Comparison of ENCODE assay signal across 11 cellular contexts in the genomic region with DNA sequence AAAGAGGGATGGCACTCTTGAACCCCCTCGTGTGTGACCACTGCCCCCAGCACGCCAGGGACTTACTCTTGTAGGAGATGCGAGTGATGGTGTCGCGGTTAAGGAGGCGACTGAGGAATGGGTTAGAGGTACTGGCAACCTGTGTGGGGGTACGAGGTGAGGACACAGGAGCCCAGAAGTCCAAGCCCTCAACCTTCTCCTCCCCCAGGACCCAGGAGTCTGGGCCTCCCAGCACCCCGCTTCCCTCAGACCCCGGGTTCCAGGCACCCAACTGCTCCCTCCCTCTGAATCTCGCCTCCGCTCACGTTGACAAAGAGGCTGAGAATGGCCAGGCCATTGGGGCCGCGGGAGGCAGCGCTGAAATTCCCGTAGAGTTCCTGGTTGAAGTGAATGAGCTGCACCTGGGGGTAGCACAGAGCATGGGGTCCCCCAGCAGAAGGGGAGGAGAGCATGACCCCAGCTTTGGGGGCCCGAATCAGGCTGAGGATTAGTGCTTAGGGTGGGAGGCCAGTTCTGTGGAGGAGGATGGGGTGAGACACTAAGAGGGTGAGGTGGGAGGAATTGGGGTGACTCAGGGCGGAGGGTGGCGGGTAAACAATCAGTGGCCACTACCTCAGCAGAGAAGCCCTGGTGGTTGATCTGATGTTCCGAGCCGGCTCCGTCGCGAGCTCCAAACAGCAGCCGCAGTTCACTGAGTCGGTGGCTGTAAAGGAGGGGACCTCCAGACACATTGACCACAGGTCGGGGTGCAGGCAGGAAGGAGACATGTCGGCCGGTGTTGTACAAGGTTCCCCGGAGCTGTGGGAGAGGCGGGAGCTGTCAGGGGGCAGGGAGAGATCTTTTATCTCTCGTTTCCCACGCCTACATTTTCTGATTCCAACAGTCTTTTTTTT. TPM values are rescaled to one million over a fixed set of nuclear protein-coding genes. Genes with fewer than 3 reads are reported as not detected.
A peak's percentile ranks its signal among the peaks of the same experiment; 100 is the strongest.
DNase-seq lines count a peak whose midpoint lies in the region; ATAC-seq, FAIRE-seq and TF ChIP-seq lines count a peak whose summit lies in the region.
"Had no signal": no experiment of that assay in that cellular context is flagged by ENCODE, and none has a peak within 500 bp of the region (broad histone marks: within the 10 kb centered on the region; RNA-seq: fewer than 3 reads in every experiment).

No MANE protein-coding gene starts in this region.

- ATAC-seq in activated CD8-positive, alpha-beta memory T cell treated with anti-CD3 and anti-CD28 coated beads, Interleukin-2, amount 10 ng/mL, durations not matched to agents 7 days and 5 days = no peak
- ATAC-seq in GM21576 (IDR thresholded peaks at IDR 0.05; ENCODE audit: unreplicated experiment) = no peak
- ATAC-seq: mucosa of descending colon had no signal

- no peak for TF ChIP-seq CTCF in Peyer's patch (IDR thresholded peaks at IDR 0.05)
- TF ChIP-seq CTCF in fibroblast of lung (conservative IDR thresholded peaks at IDR 0.05 in 1 of 2, IDR thresholded peaks at IDR 0.05 in 1 of 2; ENCODE audit: low read depth in 1 of 2, low read length in 2 of 2) = no peak
- no peak for TF ChIP-seq CTCF in smooth muscle cell (IDR thresholded peaks at IDR 0.05; ENCODE audit: borderline replicate concordance, insufficient read depth, poor library complexity, severe bottlenecking)
- TF ChIP-seq CTCF in tibial artery (IDR thresholded peaks at IDR 0.05) = no peak

- H3K9ac ChIP-seq in fibroblast of lung (ENCODE audit: insufficient read depth, low read length) (no peak overlapping the region), smooth muscle cell (ENCODE audit: low read depth) (no peak overlapping the region)

- H3K4me2 ChIP-seq in fibroblast of lung (ENCODE audit: extremely low read depth, insufficient read depth, low read length) (no peak overlapping the region), smooth muscle cell (peak overlapping the region; percentile 67)

- H3K36me3 ChIP-seq in Peyer's patch = no peaks in the 10 kb centered on the region
- no peaks in the 10 kb centered on the region for H3K36me3 ChIP-seq in fibroblast of lung (ENCODE audit: control insufficient read depth, insufficient read depth, low read length)
- H3K36me3 ChIP-seq in smooth muscle cell (ENCODE audit: low read depth) = no peaks in the 10 kb centered on the region
- no peaks in the 10 kb centered on the region for H3K36me3 ChIP-seq in tibial artery
- H3K36me3 ChIP-seq: WERI-Rb-1 had no signal

- TF ChIP-seq POLR2A in Peyer's patch (IDR thresholded peaks at IDR 0.05) = no peak

- H4K20me1 ChIP-seq in fibroblast of lung (ENCODE audit: control insufficient read depth, extremely low read depth, insufficient read depth, low read length) = no peaks in the 10 kb centered on the region
- H4K20me1 ChIP-seq in smooth muscle cell (ENCODE audit: low read depth) = no peaks in the 10 kb centered on the region

- H3K9me3 ChIP-seq in Peyer's patch (no peaks in the 10 kb centered on the region), fibroblast of lung (ENCODE audit: control insufficient read depth, insufficient read depth, low read depth, low read length) (no peaks in the 10 kb centered on the region), smooth muscle cell (replicated peaks; ENCODE audit: low read depth) (no peaks in the 10 kb centered on the region), tibial artery (no peaks in the 10 kb centered on the region)
- H3K9me3 ChIP-seq: mucosa of descending colon had no signal

- peak overlapping the region; percentile 46 for H2AFZ ChIP-seq in fibroblast of lung (ENCODE audit: low read length)
- H2AFZ ChIP-seq in smooth muscle cell (ENCODE audit: low read depth) = no peak overlapping the region

- H3K27ac ChIP-seq in Peyer's patch = peak overlapping the region in 3 of 4 donors; percentile 28 to 98 (median 96)
- no peak overlapping the region for H3K27ac ChIP-seq in fibroblast of lung (ENCODE audit: insufficient read depth, low read length)
- H3K27ac ChIP-seq in smooth muscle cell (ENCODE audit: low read depth) = no peak overlapping the region
- no peak overlapping the region for H3K27ac ChIP-seq in tibial artery
- H3K27ac ChIP-seq: WERI-Rb-1 had no signal

- H3K4me1 ChIP-seq in Peyer's patch (peaks cover 0 to 25% (median 6%) of the 10 kb centered on the region in 4 donors), fibroblast of lung (ENCODE audit: control insufficient read depth, extremely low read depth, insufficient read depth, low read length) (peaks cover 18% of the 10 kb centered on the region), smooth muscle cell (ENCODE audit: low read depth) (peaks cover 4% of the 10 kb centered on the region), tibial artery (peaks cover 5 to 33% (median 29%) of the 10 kb centered on the region in 4 donors)

- CTCF ChIA-PET in activated CD8-positive, alpha-beta memory T cell treated with anti-CD3 and anti-CD28 coated beads, Interleukin-2, amount 10 ng/mL, durations not matched to agents 7 days and 5 days (lab: Charles Lee) = interaction anchor here (0.7 kb wide), 1 partner anchor 133 kb away, joined by 3 read pairs; no protein-coding TSS in a partner anchor

- H3K27me3 ChIP-seq in Peyer's patch = no peaks in the 10 kb centered on the region
- no peaks in the 10 kb centered on the region for H3K27me3 ChIP-seq in fibroblast of lung (ENCODE audit: control insufficient read depth, insufficient read depth, low read length)
- H3K27me3 ChIP-seq in smooth muscle cell (ENCODE audit: low read depth) = peaks cover 6% of the 10 kb centered on the region
- no peaks in the 10 kb centered on the region for H3K27me3 ChIP-seq in tibial artery

- peaks cover 3% of the 10 kb centered on the region for H3K36me3 Mint-ChIP-seq in activated CD8-positive, alpha-beta memory T cell treated with anti-CD3 and anti-CD28 coated beads, Interleukin-2, amount 10 ng/mL, durations not matched to agents 7 days and 5 days

- H3K79me2 ChIP-seq in fibroblast of lung (ENCODE audit: control insufficient read depth, insufficient read depth, low read length) = no peaks in the 10 kb centered on the region
- no peaks in the 10 kb centered on the region for H3K79me2 ChIP-seq in smooth muscle cell (ENCODE audit: low read depth)

- H3K4me3 Mint-ChIP-seq in activated CD8-positive, alpha-beta memory T cell treated with anti-CD3 and anti-CD28 coated beads, Interleukin-2, amount 10 ng/mL, durations not matched to agents 7 days and 5 days = peak overlapping the region; percentile 63

- H3K4me3 ChIP-seq in Peyer's patch (peak overlapping the region in 2 of 4 donors; percentile 6 to 19), fibroblast of lung (replicated peaks in 1 of 4; ENCODE audit: control extremely low read depth in 1 of 4, insufficient read depth in 1 of 4, low read depth in 3 of 4, low read length in 4 of 4) (no peak overlapping the region), smooth muscle cell (peak overlapping the region; percentile 16), tibial artery (no peak overlapping the region)
- H3K4me3 ChIP-seq: mucosa of descending colon had no signal

- no peak for FAIRE-seq in GM19239 (lab: Jason Lieb, UNC)

- 53% methylated on average over 33 of the region's 33 CpGs for WGBS in smooth muscle cell (ENCODE audit: low lambda C conversion rate)

- H3K9me3 Mint-ChIP-seq in activated CD8-positive, alpha-beta memory T cell treated with anti-CD3 and anti-CD28 coated beads, Interleukin-2, amount 10 ng/mL, durations not matched to agents 7 days and 5 days (ENCODE audit: low read depth) = no peaks in the 10 kb centered on the region

- intact Hi-C loops in tibial artery (cut with DNase I; ENCODE audit: low total_unique reads) = loop anchor here (10.0 kb wide), 2 partner anchors 195 to 355 kb away; a partner anchor contains a TSS

- H3K27me3 Mint-ChIP-seq in activated CD8-positive, alpha-beta memory T cell treated with anti-CD3 and anti-CD28 coated beads, Interleukin-2, amount 10 ng/mL, durations not matched to agents 7 days and 5 days = peaks cover 5% of the 10 kb centered on the region

- peak overlapping the region; percentile 98 for H3K27ac Mint-ChIP-seq in activated CD8-positive, alpha-beta memory T cell treated with anti-CD3 and anti-CD28 coated beads, Interleukin-2, amount 10 ng/mL, durations not matched to agents 7 days and 5 days

- H3K4me1 Mint-ChIP-seq in activated CD8-positive, alpha-beta memory T cell treated with anti-CD3 and anti-CD28 coated beads, Interleukin-2, amount 10 ng/mL, durations not matched to agents 7 days and 5 days = peaks cover 37% of the 10 kb centered on the region

- DNase-seq in activated CD8-positive, alpha-beta memory T cell treated with anti-CD3 and anti-CD28 coated beads, Interleukin-2, amount 10 ng/mL, durations not matched to agents 7 days and 5 days = no peak
- no peak for DNase-seq in activated CD8-positive, alpha-beta memory T cell treated with anti-CD3 and anti-CD28 coated beads for 24 hours
- DNase-seq in Peyer's patch = peak in 2 of 3 donors; percentile 54 to 64
- no peak for DNase-seq in fibroblast of lung (ENCODE audit: low read depth in 2 of 2)
- DNase-seq in smooth muscle cell (lab: John Stamatoyannopoulos, UW; ENCODE audit: unreplicated experiment) = no peak
- DNase-seq in tibial artery = no peak
- no peak for DNase-seq in GM19239 (ENCODE audit: insufficient read length, low spot score)
- DNase-seq: RPMI8226, WERI-Rb-1 had no signal

- H3F3A ChIP-seq in smooth muscle cell (ENCODE audit: low read depth) = peaks cover 12% of the 10 kb centered on the region

RNA-seq across cellular contexts. Expression of a gene that starts 2.5 kb away (rescaled TPM):
- 10 to 100 TPM; 11.3 to 18.0 TPM for total RNA-seq in activated CD8-positive, alpha-beta memory T cell treated with anti-CD3 and anti-CD28 coated beads, Interleukin-2, amount 10 ng/mL, durations not matched to agents 7 days and 5 days
- total RNA-seq in Peyer's patch = 10 to 100 TPM in 3 of 4 donors, 1 to 10 TPM in 1; 9.9 to 51.5 (median 35.8) TPM
- total RNA-seq in fibroblast of lung = 17.2 and 23.6 TPM in 2 replicates
- polyA plus RNA-seq in fibroblast of lung = 3.2 and 4.8 TPM in 2 replicates
- 6.0 and 11.1 TPM in 2 replicates for polyA plus RNA-seq in fibroblast of lung (2012)
- polyA minus RNA-seq in fibroblast of lung (ENCODE audit: low replicate concordance) = 1.6 and 6.7 TPM in 2 replicates
- total RNA-seq in smooth muscle cell = 3.5 and 4.5 TPM in 2 replicates
- polyA plus RNA-seq in smooth muscle cell = 6.9 and 11.3 TPM in 2 replicates

RNA-seq across cellular contexts. Expression of a gene that starts 6.3 kb away (rescaled TPM):
- 1 to 10 TPM; 6.0 to 7.2 TPM for total RNA-seq in activated CD8-positive, alpha-beta memory T cell treated with anti-CD3 and anti-CD28 coated beads, Interleukin-2, amount 10 ng/mL, durations not matched to agents 7 days and 5 days
- total RNA-seq in Peyer's patch = 1 to 10 TPM in 3 of 4 donors, under 1 TPM in 1; 0.70 to 8.3 (median 2.1) TPM
- total RNA-seq in fibroblast of lung = 2.3 and 4.1 TPM in 2 replicates
- polyA plus RNA-seq in fibroblast of lung = 1.5 and 1.7 TPM in 2 replicates
- 10.1 and 11.4 TPM in 2 replicates for polyA plus RNA-seq in fibroblast of lung (2012)
- 1.7 TPM in 1 of 2 replicates, not detected in the other for polyA minus RNA-seq in fibroblast of lung (ENCODE audit: low replicate concordance)
- 0.09 and 1.7 TPM in 2 replicates for total RNA-seq in smooth muscle cell
- 6.9 and 9.5 TPM in 2 replicates for polyA plus RNA-seq in smooth muscle cell

RNA-seq across cellular contexts. Expression of a gene that starts 20.4 kb away (rescaled TPM):
- total RNA-seq in activated CD8-positive, alpha-beta memory T cell treated with anti-CD3 and anti-CD28 coated beads, Interleukin-2, amount 10 ng/mL, durations not matched to agents 7 days and 5 days = 10 to 100 TPM; 37.3 to 43.4 TPM
- total RNA-seq in Peyer's patch = 100 to 1,000 TPM in 2 of 4 donors, 10 to 100 TPM in 2; 34.7 to 121 (median 96.7) TPM
- 5.1 and 9.6 TPM in 2 replicates for total RNA-seq in fibroblast of lung
- polyA plus RNA-seq in fibroblast of lung = 3.4 and 5.7 TPM in 2 replicates
- 6.5 and 13.9 TPM in 2 replicates for polyA plus RNA-seq in fibroblast of lung (2012)
- polyA minus RNA-seq in fibroblast of lung (ENCODE audit: low replicate concordance) = 4.5 and 6.4 TPM in 2 replicates
- total RNA-seq in smooth muscle cell = 4.0 and 8.2 TPM in 2 replicates
- 9.3 and 13.8 TPM in 2 replicates for polyA plus RNA-seq in smooth muscle cell

RNA-seq across cellular contexts. Expression of a gene that starts 20.8 kb away (rescaled TPM):
- total RNA-seq in activated CD8-positive, alpha-beta memory T cell treated with anti-CD3 and anti-CD28 coated beads, Interleukin-2, amount 10 ng/mL, durations not matched to agents 7 days and 5 days = 1,000 to 10,000 TPM; 1,413 to 1,465 TPM
- 1,000 to 10,000 TPM; 1,077 to 1,595 (median 1,505) TPM for total RNA-seq in Peyer's patch
- 2,017 and 2,054 TPM in 2 replicates for total RNA-seq in fibroblast of lung
- polyA plus RNA-seq in fibroblast of lung = 1,166 and 1,578 TPM in 2 replicates
- polyA plus RNA-seq in fibroblast of lung (2012) = 2,372 and 2,688 TPM in 2 replicates
- polyA minus RNA-seq in fibroblast of lung (ENCODE audit: low replicate concordance) = 1,142 and 1,357 TPM in 2 replicates
- 1,279 and 1,519 TPM in 2 replicates for total RNA-seq in smooth muscle cell
- polyA plus RNA-seq in smooth muscle cell = 666 and 762 TPM in 2 replicates

RNA-seq across cellular contexts. Expression of a gene that starts 24.9 kb away (rescaled TPM):
- 1 to 10 TPM; 2.8 to 4.1 TPM for total RNA-seq in activated CD8-positive, alpha-beta memory T cell treated with anti-CD3 and anti-CD28 coated beads, Interleukin-2, amount 10 ng/mL, durations not matched to agents 7 days and 5 days
- total RNA-seq in Peyer's patch (100 to 1,000 TPM in 3 of 4 donors, 10 to 100 TPM in 1; 58.6 to 203 (median 130) TPM), fibroblast of lung (0.50 and 1.0 TPM in 2 replicates), smooth muscle cell (0.49 and 0.72 TPM in 2 replicates)
- polyA plus RNA-seq in fibroblast of lung (not detected in 2 replicates), smooth muscle cell (0.49 and 2.0 TPM in 2 replicates)
- not detected in 2 replicates for polyA plus RNA-seq in fibroblast of lung (2012)
- not detected in 2 replicates for polyA minus RNA-seq in fibroblast of lung (ENCODE audit: low replicate concordance)

Comparison
In these comparisons a context has a peak if more than half of its experiments do, and no peak if none do; other contexts are left out.
1. DNase-seq: peak in Peyer's patch (2 of 3); none in activated CD8-positive, alpha-beta memory T cell treated with anti-CD3 and anti-CD28 coated beads, Interleukin-2, amount 10 ng/mL, durations not matched to agents 7 days and 5 days (single experiment), activated CD8-positive, alpha-beta memory T cell treated with anti-CD3 and anti-CD28 coated beads for 24 hours (single experiment), fibroblast of lung (0 of 2), smooth muscle cell (single experiment), tibial artery (0 of 2) and GM19239 (single experiment).
2. H3K27ac ChIP-seq: peak in Peyer's patch (3 of 4); none in fibroblast of lung (single experiment), smooth muscle cell (single experiment) and tibial artery (0 of 2).